Comparison of ENCODE assay signal across 8 cellular contexts in genomic region chr1:9413143-9413876, GRCh38.
A peak's percentile ranks its signal among the peaks of the same experiment; 100 is the strongest.
DNase-seq lines count a peak whose midpoint lies in the region; TF ChIP-seq lines count a peak whose summit lies in the region.

No MANE protein-coding gene starts in this region.

- H3K27me3 ChIP-seq in H7 (ENCODE audit: control insufficient read depth, insufficient read depth, low read length) (no peaks in the 10 kb centered on the region), MG63 (no peaks in the 10 kb centered on the region)

- TF ChIP-seq CTCF in GM10266 (IDR thresholded peaks at IDR 0.05; ENCODE audit: control insufficient read depth, insufficient read depth, low read depth, missing control alignments) (no peak), fibroblast of villous mesenchyme (IDR thresholded peaks at IDR 0.05; ENCODE audit: insufficient read depth, low read depth, low read length) (no peak), retinal pigment epithelial cell (conservative IDR thresholded peaks at IDR 0.05; ENCODE audit: low read depth, low read length) (no peak)

- DNase-seq in GM10266 (ENCODE audit: extremely low spot score) (peak; percentile 84), H7 (peak; percentile 84), MG63 (peak; percentile 62), activated T-cell treated with anti-CD3 and anti-CD28 coated beads for 1 hour (ENCODE audit: low read depth) (peak; percentile 37), fibroblast of villous mesenchyme (ENCODE audit: low read depth) (peak; percentile 97), retinal pigment epithelial cell (ENCODE audit: low read depth) (peak; percentile 80), medulla oblongata (ENCODE audit: extremely low spot score) (no peak), SHP77 (lab: John Stamatoyannopoulos, UW) (no peak)

- no peak overlapping the region for H3K4me3 ChIP-seq in H7 (ENCODE audit: insufficient read depth, low read depth, low read length)
- no peak overlapping the region for H3K4me3 ChIP-seq in MG63
- H3K4me3 ChIP-seq in fibroblast of villous mesenchyme (ENCODE audit: low read depth, low read length), result no peak overlapping the region
- no peak overlapping the region for H3K4me3 ChIP-seq in retinal pigment epithelial cell (ENCODE audit: low read length)

- H3K9me3 ChIP-seq in MG63, result no peaks in the 10 kb centered on the region

- H3K36me3 ChIP-seq in H7 (replicated peaks; ENCODE audit: control insufficient read depth, insufficient read depth, low read length) (no peaks in the 10 kb centered on the region), MG63 (no peaks in the 10 kb centered on the region)

Comparison
In these comparisons a context has a peak if more than half of its experiments do, and no peak if none do; other contexts are left out.
1. DNase-seq: peak in GM10266 (single experiment), H7 (single experiment), MG63 (single experiment), activated T-cell treated with anti-CD3 and anti-CD28 coated beads for 1 hour (single experiment), fibroblast of villous mesenchyme (single experiment) and retinal pigment epithelial cell (single experiment); none in medulla oblongata (single experiment) and SHP77 (0 of 2).